Comparison of ENCODE assay signal across 8 cellular contexts in the genomic region with DNA sequence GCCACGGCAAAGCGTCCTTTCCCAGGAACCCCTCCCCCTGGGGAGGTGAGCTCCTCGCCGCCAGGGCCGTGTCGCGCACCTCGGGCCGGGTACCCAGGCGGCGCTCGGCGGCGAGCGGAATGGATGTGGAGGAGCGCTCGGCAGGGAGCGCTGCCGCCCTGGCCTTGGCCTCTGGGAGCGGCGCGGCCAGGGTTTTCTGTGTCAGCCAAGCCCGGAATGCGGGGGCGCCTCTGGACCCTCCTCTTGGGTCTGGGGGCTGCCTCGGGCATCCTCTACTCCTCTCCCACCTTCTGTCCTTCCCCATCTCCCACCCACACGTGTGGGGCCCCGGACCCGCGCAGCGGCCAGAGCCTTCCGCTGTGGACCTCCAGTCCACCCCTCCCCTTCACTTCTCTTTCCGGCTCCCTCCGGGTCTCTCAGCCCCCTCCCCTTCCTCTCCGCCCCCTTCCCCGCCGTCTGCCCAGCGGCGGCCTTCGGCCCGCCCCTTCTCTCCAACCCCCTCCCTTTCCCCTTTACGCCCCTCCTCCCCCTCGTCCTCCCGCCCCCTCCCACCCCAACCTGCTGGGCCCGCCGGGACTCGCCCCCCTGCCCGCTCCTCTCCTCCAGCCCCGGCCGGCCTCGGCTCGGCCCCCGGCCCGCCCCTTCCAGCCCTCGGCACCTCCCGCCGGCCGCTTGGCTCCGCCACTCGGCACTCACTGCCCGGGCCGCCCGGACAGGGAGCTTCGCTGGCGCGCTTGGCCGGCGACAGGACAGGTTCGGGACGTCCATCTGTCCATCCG. TPM values are rescaled to one million over a fixed set of nuclear protein-coding genes. Genes with fewer than 3 reads are reported as not detected.
A peak's percentile ranks its signal among the peaks of the same experiment; 100 is the strongest.
DNase-seq lines count a peak whose midpoint lies in the region; ATAC-seq and TF ChIP-seq lines count a peak whose summit lies in the region.

TSS of gene MERTK (plus strand) at position 684 of the 779 bp plus-strand sequence. CDS start 129 bp downstream, outside the sequence.

- H3K9me3 ChIP-seq in AG04450 (ENCODE audit: control insufficient read depth, insufficient read depth, low read length) = no peaks in the 10 kb centered on the region; the same call in 1 of the 2 replicates

- peak; percentile 64 for ATAC-seq in GM18907 (IDR thresholded peaks at IDR 0.05; ENCODE audit: unreplicated experiment)

- H3K4me3 Mint-ChIP-seq in IgD-negative memory B cell = peak within 1 kb of the TSS; percentile 73 to 88 (median 85)

- TF ChIP-seq CTCF in AG04450 (IDR thresholded peaks at IDR 0.05; ENCODE audit: low read depth, low read length) = peak; percentile 58

- no peaks in the 10 kb centered on the region for H3K9me3 Mint-ChIP-seq in IgD-negative memory B cell

- peak; percentile 32 for DNase-seq in AG04450 (ENCODE audit: low read depth, low spot score)
- peak; percentile 55 for DNase-seq in SHP77 treated with DMSO at 0.1 percent for 48 hours (lab: John Stamatoyannopoulos, UW)
- peak; percentile 62 for DNase-seq in activated naive CD4-positive, alpha-beta T cell treated with anti-CD3 and anti-CD28 coated beads, Interleukin-2, amount 50 U/mL, for 16 hours
- DNase-seq in glomerular endothelial cell (ENCODE audit: extremely low read depth, low read depth, low spot score) = no peak
- peak in 51 of 56 donors; percentile 37 to 85 (median 69) for DNase-seq in nucleus accumbens (lab: John Stamatoyannopoulos, UW)
- peak; percentile 89 for DNase-seq in ureter (ENCODE audit: low spot score)

- peak within 1 kb of the TSS; percentile 66 for H3K4me3 ChIP-seq in AG04450 (ENCODE audit: low read depth, low read length)

- H3K36me3 Mint-ChIP-seq in IgD-negative memory B cell = no peaks in the 10 kb centered on the region

- CTCF ChIA-PET in AG04450 (lab: Charles Lee) = interaction anchor here (0.6 to 1.7 kb wide), 5 partner anchors 9 to 155 kb away, joined by 3 to 8 read pairs (median 4); no protein-coding TSS in a partner anchor

- POLR2A ChIA-PET in AG04450 (lab: Yijun Ruan, JAX) = no interaction called here

- no peak within 1 kb of the TSS for H3K27ac ChIP-seq in AG04450 (ENCODE audit: low read depth, low read length)

- peak within 1 kb of the TSS in 1 of 3 donors; percentile 14 for H3K27ac Mint-ChIP-seq in IgD-negative memory B cell

- peaks cover 59% of the 10 kb centered on the region for H3K27me3 ChIP-seq in AG04450 (ENCODE audit: control insufficient read depth, insufficient read depth, low read length)

- peaks cover 5 to 10% (median 6%) of the 10 kb centered on the region in 3 donors for H3K4me1 Mint-ChIP-seq in IgD-negative memory B cell

- H3K27me3 Mint-ChIP-seq in IgD-negative memory B cell = peaks cover 22% of the 10 kb centered on the region

RNA-seq across cellular contexts. Expression of gene MERTK, which starts in this region (rescaled TPM):
- polyA plus RNA-seq in AG04450 (2011; rRNA removed) (0.84 and 0.91 TPM in 2 replicates), IgD-negative memory B cell (0.33 TPM)
- 0.92 and 1.2 TPM in 2 replicates for polyA minus RNA-seq in AG04450 (2011; rRNA and poly(A)+ RNA removed)
- total RNA-seq in glomerular endothelial cell (10.3 and 18.8 TPM in 2 replicates), ureter (33.5 TPM)
